In the genomic region with DNA sequence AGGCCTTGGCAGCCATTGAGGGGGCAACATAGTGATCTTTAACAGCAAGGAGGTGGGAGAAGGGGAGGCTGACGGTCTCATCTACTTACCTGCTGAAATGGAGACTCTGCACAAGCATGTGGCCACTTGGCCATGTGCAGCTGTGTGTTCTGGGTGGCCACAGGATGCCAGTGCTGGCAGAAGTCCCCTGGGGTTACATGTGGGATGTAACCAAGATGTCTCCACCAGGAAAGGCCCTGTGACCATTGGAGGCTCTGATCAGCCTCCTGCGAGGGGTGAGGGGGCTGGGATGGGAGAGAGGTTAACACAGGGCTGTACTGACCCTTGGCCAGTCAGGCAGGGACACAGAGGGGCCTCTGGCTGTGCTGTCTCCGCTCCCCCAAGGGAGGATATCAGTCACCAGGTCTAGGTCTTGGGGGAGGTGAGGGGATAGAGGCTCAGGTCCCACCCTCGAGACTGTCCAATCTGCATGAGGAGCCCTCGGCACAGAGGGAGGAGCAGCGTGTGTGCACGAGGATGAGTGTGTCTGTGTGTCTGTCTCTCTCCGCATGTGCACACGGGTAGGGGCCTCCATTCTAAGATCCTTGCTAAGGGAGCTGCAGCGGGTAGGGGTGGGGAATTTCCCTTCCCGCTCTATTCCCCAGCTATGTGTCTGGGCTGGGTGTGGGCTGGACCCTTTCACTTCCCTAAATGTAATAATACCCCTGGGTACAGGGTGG, we compare ENCODE assay signal across 11 cellular contexts. TPM values are rescaled to one million over a fixed set of nuclear protein-coding genes. Genes with fewer than 3 reads are reported as not detected.
DNase-seq lines count a peak whose midpoint lies in the region; ATAC-seq and TF ChIP-seq lines count a peak whose summit lies in the region.
"Had no signal": no experiment of that assay in that cellular context is flagged by ENCODE, and none has a peak within 500 bp of the region (broad histone marks: within the 10 kb centered on the region; RNA-seq: fewer than 3 reads in every experiment).

No MANE protein-coding gene starts in this region.

- H3K4me1 Mint-ChIP-seq in activated B cell treated with CpG ODN at 0.5 μM for 24 hours: peaks cover 57% of the 10 kb centered on the region
- H3K4me1 Mint-ChIP-seq: activated CD4-positive, alpha-beta T cell treated with anti-CD3 and anti-CD28 coated beads, Interleukin-2, amount 10 ng/mL, durations not matched to agents 7 days and 5 days had no signal

- H3K4me3 Mint-ChIP-seq in activated B cell treated with CpG ODN at 0.5 μM for 24 hours: peak overlapping the region; percentile 70
- H3K4me3 Mint-ChIP-seq: activated CD4-positive, alpha-beta T cell treated with anti-CD3 and anti-CD28 coated beads, Interleukin-2, amount 10 ng/mL, durations not matched to agents 7 days and 5 days; CD4-positive, alpha-beta T cell had no signal

- H3K79me2 ChIP-seq in DOHH2 (ENCODE audit: control insufficient read depth, low read length) (peaks cover 60% of the 10 kb centered on the region), SK-N-SH (ENCODE audit: insufficient read depth) (no peaks in the 10 kb centered on the region)

- no peaks in the 10 kb centered on the region for H3K9me3 ChIP-seq in DOHH2 (ENCODE audit: control insufficient read depth, insufficient read depth, low read length)
- H3K9me3 ChIP-seq in SK-N-SH: no peaks in the 10 kb centered on the region

- POLR2A ChIA-PET in activated B cell treated with CpG ODN at 0.5 μM for 24 hours (lab: Charles Lee): interaction anchor here (0.6 to 4.5 kb wide), 10 partner anchors 11 to 475 kb away, joined by 3 to 105 read pairs (median 5); a partner anchor contains a TSS
- POLR2A ChIA-PET in SK-N-SH (lab: Yijun Ruan, JAX): no interaction called here

- peak overlapping the region; percentile 56 for H3K4me3 ChIP-seq in DOHH2 (ENCODE audit: low read length)
- H3K4me3 ChIP-seq in SK-N-SH (ENCODE audit: low read depth in 2 of 2, low read length in 1 of 2): no peak overlapping the region

- no peaks in the 10 kb centered on the region for H4K20me1 ChIP-seq in DOHH2 (ENCODE audit: control insufficient read depth, insufficient read depth, low read depth, low read length)
- H4K20me1 ChIP-seq in SK-N-SH (ENCODE audit: insufficient read depth): no peaks in the 10 kb centered on the region

- H3F3A ChIP-seq in DOHH2 (ENCODE audit: control insufficient read depth, insufficient read depth): peaks cover 10% of the 10 kb centered on the region
- no peaks in the 10 kb centered on the region for H3F3A ChIP-seq in SK-N-SH (replicated peaks; ENCODE audit: insufficient read depth)

- intact Hi-C loops in activated B cell treated with CpG ODN at 0.5 μM for 24 hours (cut with micrococcal nuclease): loop anchor here (1.0 kb wide), 5 partner anchors 10 to 50 kb away; a partner anchor contains a TSS
- intact Hi-C loops in posterior vena cava (cut with DNase I): no loop called here

- TF ChIP-seq CTCF in DOHH2 (IDR thresholded peaks at IDR 0.05; ENCODE audit: low read depth, low read length, poor library complexity, severe bottlenecking) (no peak), activated B cell treated with CpG ODN at 0.5 μM for 24 hours (IDR thresholded peaks at IDR 0.05) (no peak), SK-N-SH (IDR thresholded peaks at IDR 0.05) (no peak)

- CTCF ChIA-PET in activated B cell treated with CpG ODN at 0.5 μM for 24 hours (lab: Charles Lee): interaction anchor here (1.3 to 2.3 kb wide), 4 partner anchors 15 to 47 kb away, joined by 5 to 20 read pairs (median 8); a partner anchor contains a TSS
- CTCF ChIA-PET in SK-N-SH (lab: Yijun Ruan, JAX): interaction anchor here (1.2 to 1.4 kb wide), 2 partner anchors 15 to 46 kb away, joined by 3 read pairs; no protein-coding TSS in a partner anchor

- no peaks in the 10 kb centered on the region for H3K9me2 ChIP-seq in DOHH2 (replicated peaks; ENCODE audit: control insufficient read depth, low read length)
- no peaks in the 10 kb centered on the region for H3K9me2 ChIP-seq in SK-N-SH

- 87% methylated on average over 9 of the region's 11 CpGs for WGBS in SK-N-SH (ENCODE audit: low lambda C conversion rate)

- peaks cover 80% of the 10 kb centered on the region for H3K36me3 ChIP-seq in DOHH2 (ENCODE audit: control insufficient read depth, low read length)
- peaks cover 0 to 2% of the 10 kb centered on the region in 2 experiments for H3K36me3 ChIP-seq in SK-N-SH (replicated peaks in 1 of 2; ENCODE audit: control insufficient read depth in 1 of 2, insufficient read depth in 2 of 2, low read length in 1 of 2)

- no peak for TF ChIP-seq RAD21 in SK-N-SH (IDR thresholded peaks at IDR 0.05; ENCODE audit: low read length)

- no peak overlapping the region for H3K9ac ChIP-seq in SK-N-SH

- peak overlapping the region; percentile 80 for H3K27ac Mint-ChIP-seq in activated B cell treated with CpG ODN at 0.5 μM for 24 hours
- H3K27ac Mint-ChIP-seq: activated CD4-positive, alpha-beta T cell treated with anti-CD3 and anti-CD28 coated beads, Interleukin-2, amount 10 ng/mL, durations not matched to agents 7 days and 5 days; CD4-positive, alpha-beta T cell had no signal

- no peak for TF ChIP-seq EP300 in SK-N-SH (IDR thresholded peaks at IDR 0.05; ENCODE audit: borderline replicate concordance in 1 of 2, low read depth in 1 of 2, low read length in 1 of 2)

- H3K4me1 ChIP-seq in DOHH2 (ENCODE audit: control insufficient read depth, low read length) (peaks cover 64% of the 10 kb centered on the region), SK-N-SH (ENCODE audit: control insufficient read depth in 1 of 2, insufficient read depth in 2 of 2, low read depth in 1 of 2, low read length in 1 of 2) (no peaks in the 10 kb centered on the region)

- no peaks in the 10 kb centered on the region for H3K27me3 Mint-ChIP-seq in activated B cell treated with CpG ODN at 0.5 μM for 24 hours
- H3K27me3 Mint-ChIP-seq: activated CD4-positive, alpha-beta T cell treated with anti-CD3 and anti-CD28 coated beads, Interleukin-2, amount 10 ng/mL, durations not matched to agents 7 days and 5 days; CD4-positive, alpha-beta T cell had no signal

- H3K9me3 Mint-ChIP-seq in activated B cell treated with CpG ODN at 0.5 μM for 24 hours: no peaks in the 10 kb centered on the region
- H3K9me3 Mint-ChIP-seq: activated CD4-positive, alpha-beta T cell treated with anti-CD3 and anti-CD28 coated beads, Interleukin-2, amount 10 ng/mL, durations not matched to agents 7 days and 5 days; CD4-positive, alpha-beta T cell had no signal

- peak; percentile 91 for ATAC-seq in GM19397 (IDR thresholded peaks at IDR 0.05; ENCODE audit: unreplicated experiment)
- peak; percentile 94 for ATAC-seq in HG03103 (IDR thresholded peaks at IDR 0.05; ENCODE audit: low read depth, unreplicated experiment)
- peak; percentile 97 for ATAC-seq in activated B cell treated with CpG ODN at 0.5 μM for 24 hours (ENCODE audit: low read depth)

- H3K4me2 ChIP-seq in DOHH2 (ENCODE audit: low read length): peak overlapping the region; percentile 85
- H3K4me2 ChIP-seq in SK-N-SH: no peak overlapping the region

- no peaks in the 10 kb centered on the region for H3K27me3 ChIP-seq in DOHH2 (ENCODE audit: control insufficient read depth, low read length)
- no peaks in the 10 kb centered on the region for H3K27me3 ChIP-seq in SK-N-SH (ENCODE audit: insufficient read depth)

- peaks cover 82% of the 10 kb centered on the region for H3K36me3 Mint-ChIP-seq in activated B cell treated with CpG ODN at 0.5 μM for 24 hours (ENCODE audit: low read depth)

- DNase-seq in activated B cell treated with CpG ODN at 0.5 μM for 24 hours (peak; percentile 60), NCI-H69 (lab: John Stamatoyannopoulos, UW) (no peak), SK-N-SH (no peak), posterior vena cava (ENCODE audit: low spot score) (no peak), NCI-H146 (lab: John Stamatoyannopoulos, UW) (no peak)
- DNase-seq: activated CD4-positive, alpha-beta T cell treated with anti-CD3 and anti-CD28 coated beads, Interleukin-2, amount 10 ng/mL, durations not matched to agents 7 days and 5 days; CD4-positive, alpha-beta T cell; effector CD8-positive, alpha-beta T cell had no signal

- no peak overlapping the region for H2AFZ ChIP-seq in SK-N-SH (ENCODE audit: low read depth)

- H3K27ac ChIP-seq in DOHH2 (ENCODE audit: low read depth, low read length): peak overlapping the region; percentile 88
- H3K27ac ChIP-seq in SK-N-SH (ENCODE audit: low read depth in 2 of 2, low read length in 1 of 2): no peak overlapping the region

TF ChIP-seq in SK-N-SH, 30 proteins besides CTCF, POLR2A, EP300 and RAD21 (continues in another document):
- TF ChIP-seq, protein P1, sequence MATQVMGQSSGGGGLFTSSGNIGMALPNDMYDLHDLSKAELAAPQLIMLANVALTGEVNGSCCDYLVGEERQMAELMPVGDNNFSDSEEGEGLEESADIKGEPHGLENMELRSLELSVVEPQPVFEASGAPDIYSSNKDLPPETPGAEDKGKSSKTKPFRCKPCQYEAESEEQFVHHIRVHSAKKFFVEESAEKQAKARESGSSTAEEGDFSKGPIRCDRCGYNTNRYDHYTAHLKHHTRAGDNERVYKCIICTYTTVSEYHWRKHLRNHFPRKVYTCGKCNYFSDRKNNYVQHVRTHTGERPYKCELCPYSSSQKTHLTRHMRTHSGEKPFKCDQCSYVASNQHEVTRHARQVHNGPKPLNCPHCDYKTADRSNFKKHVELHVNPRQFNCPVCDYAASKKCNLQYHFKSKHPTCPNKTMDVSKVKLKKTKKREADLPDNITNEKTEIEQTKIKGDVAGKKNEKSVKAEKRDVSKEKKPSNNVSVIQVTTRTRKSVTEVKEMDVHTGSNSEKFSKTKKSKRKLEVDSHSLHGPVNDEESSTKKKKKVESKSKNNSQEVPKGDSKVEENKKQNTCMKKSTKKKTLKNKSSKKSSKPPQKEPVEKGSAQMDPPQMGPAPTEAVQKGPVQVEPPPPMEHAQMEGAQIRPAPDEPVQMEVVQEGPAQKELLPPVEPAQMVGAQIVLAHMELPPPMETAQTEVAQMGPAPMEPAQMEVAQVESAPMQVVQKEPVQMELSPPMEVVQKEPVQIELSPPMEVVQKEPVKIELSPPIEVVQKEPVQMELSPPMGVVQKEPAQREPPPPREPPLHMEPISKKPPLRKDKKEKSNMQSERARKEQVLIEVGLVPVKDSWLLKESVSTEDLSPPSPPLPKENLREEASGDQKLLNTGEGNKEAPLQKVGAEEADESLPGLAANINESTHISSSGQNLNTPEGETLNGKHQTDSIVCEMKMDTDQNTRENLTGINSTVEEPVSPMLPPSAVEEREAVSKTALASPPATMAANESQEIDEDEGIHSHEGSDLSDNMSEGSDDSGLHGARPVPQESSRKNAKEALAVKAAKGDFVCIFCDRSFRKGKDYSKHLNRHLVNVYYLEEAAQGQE (IDR thresholded peaks at IDR 0.05; ENCODE audit: low read depth, low read length): no peak
- TF ChIP-seq TCF12 (IDR thresholded peaks at IDR 0.05): no peak

RNA-seq across cellular contexts. Expression of a gene that starts 19.5 kb away (rescaled TPM):
- total RNA-seq in activated B cell treated with CpG ODN at 0.5 μM for 24 hours: 60.4 and 63.9 TPM in 2 replicates
- 24.5 and 29.0 TPM in 2 replicates for polyA plus RNA-seq in SK-N-SH (2012; rRNA removed)
- 14.3 and 19.6 TPM in 2 replicates for polyA plus RNA-seq in SK-N-SH (2012; cell fraction: cytosol; rRNA removed)
- 28.9 and 32.1 TPM in 2 replicates for polyA plus RNA-seq in SK-N-SH (2012; cell fraction: nucleus; rRNA removed)
- 10 to 100 TPM; 34.1 to 36.3 TPM for total RNA-seq in posterior vena cava

RNA-seq across cellular contexts. Expression of a gene that starts 50.2 kb away (rescaled TPM):
- total RNA-seq in activated B cell treated with CpG ODN at 0.5 μM for 24 hours: 23.6 TPM in 2 replicates
- polyA plus RNA-seq in SK-N-SH (2012; rRNA removed): 13.8 and 22.9 TPM in 2 replicates
- polyA plus RNA-seq in SK-N-SH (2012; cell fraction: cytosol; rRNA removed): 13.3 and 17.1 TPM in 2 replicates
- 11.7 and 14.6 TPM in 2 replicates for polyA plus RNA-seq in SK-N-SH (2012; cell fraction: nucleus; rRNA removed)
- 10 to 100 TPM; 13.6 to 15.7 TPM for total RNA-seq in posterior vena cava
